15 cellular contexts compared by ENCODE assay signal in genomic region chr9:137786511-137786920, GRCh38.
DNase-seq lines count a peak whose midpoint lies in the region; ATAC-seq, FAIRE-seq and TF ChIP-seq lines count a peak whose summit lies in the region.
"Had no signal": no experiment of that assay in that cellular context is flagged by ENCODE, and none has a peak within 500 bp of the region (broad histone marks: within the 10 kb centered on the region; RNA-seq: fewer than 3 reads in every experiment).

No MANE protein-coding gene starts in this region.

- in situ Hi-C loops in GM23248 (cut with MboI), result no loop called here

- H3K4me1 ChIP-seq in GM23248 (ENCODE audit: insufficient read depth), result 0 out of 2 replicates have a peak, but pooled peaks cover 6% of the 10 kb centered on the region
- H3K4me1 ChIP-seq: breast epithelium had no signal

- FAIRE-seq in H54 (lab: Jason Lieb, UNC), result no peak

- no peaks in the 10 kb centered on the region for H3K27me3 ChIP-seq in GM23248 (replicated peaks; ENCODE audit: insufficient read depth)
- H3K27me3 ChIP-seq: breast epithelium had no signal

- H3K9ac ChIP-seq in GM23248, result peak overlapping the region; percentile 31; the same call in 1 of the 2 replicates

- H3K4me3 ChIP-seq in GM23248, result no peak overlapping the region
- H3K4me3 ChIP-seq: breast epithelium had no signal

- ATAC-seq in activated CD8-positive, alpha-beta T cell treated with anti-CD3 and anti-CD28 coated beads, Interleukin-2, amount 10 ng/mL, durations not matched to agents 7 days and 5 days, result no peak
- ATAC-seq in stimulated activated effector memory CD8-positive, alpha-beta T cell treated with anti-CD3 and anti-CD28 coated beads, Interleukin-12 subunit alpha, Interleukin-12 subunit beta, amount 100 ng/mL, for 72 hours, result no peak

- CTCF ChIA-PET in activated CD8-positive, alpha-beta T cell treated with anti-CD3 and anti-CD28 coated beads, Interleukin-2, amount 10 ng/mL, durations not matched to agents 7 days and 5 days (lab: Charles Lee), result no interaction called here

- H3K27ac ChIP-seq in GM23248, result peak overlapping the region; percentile 58
- H3K27ac ChIP-seq: breast epithelium, C4-2B had no signal

- no peak overlapping the region for H2AFZ ChIP-seq in GM23248

- H3K79me2 ChIP-seq in GM23248 (ENCODE audit: insufficient read depth), result peaks cover 10% of the 10 kb centered on the region; the same call in 1 of the 2 replicates

- no peaks in the 10 kb centered on the region; the same call in 1 of the 2 replicates for H4K20me1 ChIP-seq in GM23248 (ENCODE audit: insufficient read depth)

- peak; percentile 88 for DNase-seq in GM23248
- no peak for DNase-seq in activated CD8-positive, alpha-beta T cell treated with anti-CD3 and anti-CD28 coated beads, Interleukin-2, amount 10 ng/mL, durations not matched to agents 7 days and 5 days
- DNase-seq in hepatic stellate cell (ENCODE audit: low spot score), result peak; percentile 47
- no peak for DNase-seq in stimulated activated effector memory CD8-positive, alpha-beta T cell treated with anti-CD3 and anti-CD28 coated beads, Interleukin-12 subunit alpha, Interleukin-12 subunit beta, amount 100 ng/mL, for 72 hours (ENCODE audit: low spot score in 2 of 2)
- DNase-seq in NCI-H1417 (lab: John Stamatoyannopoulos, UW), result no peak
- no peak for DNase-seq in NCI-H2029 (lab: John Stamatoyannopoulos, UW)
- DNase-seq in H54 (ENCODE audit: insufficient read length, low spot score), result no peak
- DNase-seq: activated CD4-positive, CD25-positive, alpha-beta regulatory T cell; activated naive CD4-positive, alpha-beta T cell treated with anti-CD3 and anti-CD28 coated beads, Interleukin-2, amount 50 U/mL, for 16 hours; DMS79 treated with DMSO at 0.1 percent for 48 hours; effector CD8-positive, alpha-beta T cell; NCI-H2107; stimulated activated CD4-positive, alpha-beta T cell treated with anti-CD3 and anti-CD28 coated beads, Interleukin-1b, Interleukin-23, amount 100 ng/mL, for 48 hours had no signal

- H3K4me3 Mint-ChIP-seq in activated CD8-positive, alpha-beta T cell treated with anti-CD3 and anti-CD28 coated beads, Interleukin-2, amount 10 ng/mL, durations not matched to agents 7 days and 5 days, result no peak overlapping the region
- H3K4me3 Mint-ChIP-seq in stimulated activated effector memory CD8-positive, alpha-beta T cell treated with anti-CD3 and anti-CD28 coated beads, Interleukin-12 subunit alpha, Interleukin-12 subunit beta, amount 100 ng/mL, for 72 hours, result no peak overlapping the region

- peaks cover 47% of the 10 kb centered on the region for H3K36me3 Mint-ChIP-seq in activated CD8-positive, alpha-beta T cell treated with anti-CD3 and anti-CD28 coated beads, Interleukin-2, amount 10 ng/mL, durations not matched to agents 7 days and 5 days (ENCODE audit: low read depth)
- H3K36me3 Mint-ChIP-seq in stimulated activated effector memory CD8-positive, alpha-beta T cell treated with anti-CD3 and anti-CD28 coated beads, Interleukin-12 subunit alpha, Interleukin-12 subunit beta, amount 100 ng/mL, for 72 hours, result peaks cover 51% of the 10 kb centered on the region

- H3K9me2 ChIP-seq in GM23248 (ENCODE audit: insufficient read depth), result no peaks in the 10 kb centered on the region

- peaks cover 21% of the 10 kb centered on the region for H3K36me3 ChIP-seq in GM23248 (ENCODE audit: low read depth)
- H3K36me3 ChIP-seq: breast epithelium had no signal

- H3K9me3 ChIP-seq in GM23248 (ENCODE audit: low read depth), result no peaks in the 10 kb centered on the region
- H3K9me3 ChIP-seq: breast epithelium had no signal

- no peak overlapping the region for H3K4me2 ChIP-seq in GM23248 (ENCODE audit: unreplicated experiment)

- WGBS in GM23248 (ENCODE audit: low coverage in 1 of 2, low lambda C conversion rate in 2 of 2, missing lambda C conversion rate in 2 of 2), 2 experiments, result 54 to 56% methylated on average over 19 of the region's 19 CpGs

- H3K4me1 Mint-ChIP-seq in activated CD8-positive, alpha-beta T cell treated with anti-CD3 and anti-CD28 coated beads, Interleukin-2, amount 10 ng/mL, durations not matched to agents 7 days and 5 days (ENCODE audit: low read depth), result peaks cover 9% of the 10 kb centered on the region
- H3K4me1 Mint-ChIP-seq in stimulated activated effector memory CD8-positive, alpha-beta T cell treated with anti-CD3 and anti-CD28 coated beads, Interleukin-12 subunit alpha, Interleukin-12 subunit beta, amount 100 ng/mL, for 72 hours, result peaks cover 30% of the 10 kb centered on the region

- peak overlapping the region; percentile 28 for H3K27ac Mint-ChIP-seq in activated CD8-positive, alpha-beta T cell treated with anti-CD3 and anti-CD28 coated beads, Interleukin-2, amount 10 ng/mL, durations not matched to agents 7 days and 5 days
- H3K27ac Mint-ChIP-seq in stimulated activated effector memory CD8-positive, alpha-beta T cell treated with anti-CD3 and anti-CD28 coated beads, Interleukin-12 subunit alpha, Interleukin-12 subunit beta, amount 100 ng/mL, for 72 hours, result peak overlapping the region; percentile 66

- POLR2A ChIA-PET in activated CD8-positive, alpha-beta T cell treated with anti-CD3 and anti-CD28 coated beads, Interleukin-2, amount 10 ng/mL, durations not matched to agents 7 days and 5 days (lab: Charles Lee), result no interaction called here

- no peaks in the 10 kb centered on the region for H3K9me3 Mint-ChIP-seq in activated CD8-positive, alpha-beta T cell treated with anti-CD3 and anti-CD28 coated beads, Interleukin-2, amount 10 ng/mL, durations not matched to agents 7 days and 5 days (ENCODE audit: insufficient read depth)
- H3K9me3 Mint-ChIP-seq in stimulated activated effector memory CD8-positive, alpha-beta T cell treated with anti-CD3 and anti-CD28 coated beads, Interleukin-12 subunit alpha, Interleukin-12 subunit beta, amount 100 ng/mL, for 72 hours, result no peaks in the 10 kb centered on the region

- H3F3A ChIP-seq in GM23248 (ENCODE audit: insufficient read depth), result peaks cover 6% of the 10 kb centered on the region; the same call in 1 of the 2 replicates

- no peak for TF ChIP-seq POLR2A in H54 (IDR thresholded peaks at IDR 0.05; ENCODE audit: low read depth, low read length)

- no peaks in the 10 kb centered on the region for H3K27me3 Mint-ChIP-seq in activated CD8-positive, alpha-beta T cell treated with anti-CD3 and anti-CD28 coated beads, Interleukin-2, amount 10 ng/mL, durations not matched to agents 7 days and 5 days (ENCODE audit: low read depth)

Comparison
In these comparisons a context has a peak if more than half of its experiments do, and no peak if none do; other contexts are left out.
1. DNase-seq: peak in GM23248 (single experiment) and hepatic stellate cell (single experiment); none in activated CD8-positive, alpha-beta T cell treated with anti-CD3 and anti-CD28 coated beads, Interleukin-2, amount 10 ng/mL, durations not matched to agents 7 days and 5 days (single experiment), stimulated activated effector memory CD8-positive, alpha-beta T cell treated with anti-CD3 and anti-CD28 coated beads, Interleukin-12 subunit alpha, Interleukin-12 subunit beta, amount 100 ng/mL, for 72 hours (0 of 2), NCI-H1417 (0 of 3), NCI-H2029 (single experiment) and H54 (single experiment).